ENCODE assay signal across 8 cellular contexts in the genomic region with DNA sequence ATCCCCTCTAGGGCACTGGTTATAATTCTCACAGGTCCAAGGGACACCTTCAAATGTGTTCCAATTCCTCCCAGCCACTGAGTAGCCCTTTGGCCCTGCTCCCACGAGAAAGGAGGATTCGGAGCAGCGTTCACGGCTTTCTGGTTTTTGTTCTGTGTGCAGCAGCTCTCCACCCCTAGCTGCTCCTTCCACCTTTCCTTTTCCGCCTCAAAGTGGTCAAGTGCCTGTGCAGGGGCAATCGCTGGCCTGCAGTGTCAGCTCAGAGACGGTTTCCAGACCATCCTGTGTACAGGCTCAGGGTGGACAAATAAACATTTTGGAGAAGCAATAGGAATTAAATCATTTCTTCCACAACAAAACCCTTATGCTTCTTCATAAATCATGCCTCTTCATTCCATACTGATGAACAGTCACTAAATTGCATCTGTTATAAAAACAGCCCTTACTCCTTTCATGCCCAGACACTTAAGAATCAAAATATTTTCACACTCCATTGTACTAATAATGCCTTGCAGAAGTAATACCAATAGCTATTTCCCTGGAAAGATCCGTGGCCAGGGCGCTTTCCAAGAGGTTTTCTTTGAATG. TPM values are rescaled to one million over a fixed set of nuclear protein-coding genes. Genes with fewer than 3 reads are reported as not detected.
DNase-seq lines count a peak whose midpoint lies in the region; ATAC-seq and TF ChIP-seq lines count a peak whose summit lies in the region.

No MANE protein-coding gene starts in this region.

- DNase-seq in AG04450 (ENCODE audit: low read depth, low spot score) (no peak), HFFc6 (peak; percentile 16), breast epithelium (ENCODE audit: low spot score in 2 of 2) (no peak), NCI-H524 (lab: John Stamatoyannopoulos, UW) (no peak), posterior vena cava (ENCODE audit: low spot score) (no peak)

- H3K9me3 ChIP-seq in AG04450 (ENCODE audit: control insufficient read depth, insufficient read depth, low read length) (no peaks in the 10 kb centered on the region), breast epithelium (no peaks in the 10 kb centered on the region), muscle layer of colon (ENCODE audit: low read length) (no peaks in the 10 kb centered on the region)

- H3K9me3 Mint-ChIP-seq in HFFc6, result no peaks in the 10 kb centered on the region

- CTCF ChIA-PET in AG04450 (lab: Charles Lee), result interaction anchor here (1.4 to 3.1 kb wide), 2 partner anchors 94 to 241 kb away, joined by 3 to 16 read pairs; no protein-coding TSS in a partner anchor

- H3K4me1 Mint-ChIP-seq in HFFc6 (ENCODE audit: low read depth), result peaks cover 33% of the 10 kb centered on the region

- H3K27ac ChIP-seq in AG04450 (ENCODE audit: low read depth, low read length), result no peak overlapping the region
- no peak overlapping the region for H3K27ac ChIP-seq in breast epithelium
- H3K27ac ChIP-seq in muscle layer of colon (ENCODE audit: low read depth, low read length), result no peak overlapping the region

- peak overlapping the region; percentile 39 for H3K9ac ChIP-seq in muscle layer of colon (ENCODE audit: low read length)

- no peaks in the 10 kb centered on the region for H3K27me3 ChIP-seq in AG04450 (ENCODE audit: control insufficient read depth, insufficient read depth, low read length)
- no peaks in the 10 kb centered on the region for H3K27me3 ChIP-seq in breast epithelium
- H3K27me3 ChIP-seq in muscle layer of colon (ENCODE audit: control insufficient read depth in 1 of 2, insufficient read depth in 2 of 2, low read length in 2 of 2), result no peaks in the 10 kb centered on the region

- TF ChIP-seq CTCF in AG04450 (IDR thresholded peaks at IDR 0.05; ENCODE audit: low read depth, low read length) (no peak), HFFc6 (IDR thresholded peaks at IDR 0.05) (no peak), breast epithelium (IDR thresholded peaks at IDR 0.05) (no peak)

- H3K27me3 Mint-ChIP-seq in HFFc6 (ENCODE audit: insufficient read depth), result peaks cover 2% of the 10 kb centered on the region; the same call in 1 of the 2 replicates

- intact Hi-C loops in breast epithelium (cut with DNase I; ENCODE audit: low total_unique reads), result no loop called here
- intact Hi-C loops in posterior vena cava (cut with DNase I), result no loop called here

- peak overlapping the region; percentile 66 for H3K27ac Mint-ChIP-seq in HFFc6

- H3K36me3 ChIP-seq in breast epithelium (no peaks in the 10 kb centered on the region), muscle layer of colon (ENCODE audit: insufficient read depth, low read length) (no peaks in the 10 kb centered on the region)

- POLR2A ChIA-PET in AG04450 (lab: Yijun Ruan, JAX), result interaction anchor here (1.1 to 1.5 kb wide), 3 partner anchors 12 to 94 kb away, joined by 3 to 4 read pairs (median 4); no protein-coding TSS in a partner anchor

- H3K36me3 Mint-ChIP-seq in HFFc6 (ENCODE audit: low read depth), result peaks cover 5% of the 10 kb centered on the region; the same call in 1 of the 2 replicates

- H3K4me3 ChIP-seq in AG04450 (ENCODE audit: low read depth, low read length) (peak overlapping the region; percentile 74), breast epithelium (peak overlapping the region; percentile 48 to 94 (median 72)), muscle layer of colon (ENCODE audit: low read depth in 1 of 2, low read length in 2 of 2) (peak overlapping the region; percentile 52 to 73)

- peak overlapping the region; percentile 91 for H3K4me3 Mint-ChIP-seq in HFFc6

- no peak for TF ChIP-seq POLR2A in breast epithelium (IDR thresholded peaks at IDR 0.05)

- H3K4me1 ChIP-seq in breast epithelium (no peaks in the 10 kb centered on the region), muscle layer of colon (ENCODE audit: insufficient read depth, low read length) (peaks cover 7% of the 10 kb centered on the region)

- no peak for ATAC-seq in GM18517 (IDR thresholded peaks at IDR 0.05; ENCODE audit: unreplicated experiment)
- no peak for ATAC-seq in HG03457 (IDR thresholded peaks at IDR 0.05; ENCODE audit: unreplicated experiment)

RNA-seq across cellular contexts. Expression of gene KIAA1549, which starts 1.1 kb away (rescaled TPM):
- polyA plus RNA-seq in AG04450 (2011; rRNA removed), result 2.9 and 4.4 TPM in 2 replicates
- 7.0 and 8.2 TPM in 2 replicates for polyA minus RNA-seq in AG04450 (2011; rRNA and poly(A)+ RNA removed)
- total RNA-seq in HFFc6 (2021; fragmentation: NEBNext Ultra II Directional; extraction: Animal tissue kit (Norgen Biotek cat#: 25700)), result 10 to 100 TPM in 2 of 6 experiments, 1 to 10 TPM in 4; 7.0 to 13.3 (median 7.9) TPM
- total RNA-seq in breast epithelium (1 to 10 TPM; 1.8 to 3.9 (median 2.8) TPM), posterior vena cava (1 to 10 TPM; 1.4 to 1.8 TPM)

RNA-seq across cellular contexts. Expression of gene ZC3HAV1L, which starts 55.8 kb away (rescaled TPM):
- polyA plus RNA-seq in AG04450 (2011; rRNA removed), result 9.9 and 10.0 TPM in 2 replicates
- polyA minus RNA-seq in AG04450 (2011; rRNA and poly(A)+ RNA removed), result 8.4 and 11.8 TPM in 2 replicates
- 10 to 100 TPM in 4 of 6 experiments, 1 to 10 TPM in 2; 9.2 to 12.1 (median 10.3) TPM for total RNA-seq in HFFc6 (2021; fragmentation: NEBNext Ultra II Directional; extraction: Animal tissue kit (Norgen Biotek cat#: 25700))
- total RNA-seq in breast epithelium, result 10 to 100 TPM; 12.5 to 24.9 (median 19.3) TPM
- 10 to 100 TPM in 1 of 2 donors, 1 to 10 TPM in 1; 9.2 to 10.9 TPM for total RNA-seq in posterior vena cava
